ENCODE assay signal across 8 cellular contexts in genomic region chr17:40219073-40219860, GRCh38. TPM values are rescaled to one million over a fixed set of nuclear protein-coding genes. Genes with fewer than 3 reads are reported as not detected.
DNase-seq lines count a peak whose midpoint lies in the region; ATAC-seq and TF ChIP-seq lines count a peak whose summit lies in the region.

Gene WIPF2 (plus strand): TSS chr17:40219304. CDS start chr17:40256460, 37,156 bp downstream.

- H2AFZ ChIP-seq in HCT116 (ENCODE audit: low read depth, low read length, poor library complexity, severe bottlenecking): peak within 1 kb of the TSS; percentile 59

- no peak for TF ChIP-seq EP300 in suprapubic skin (IDR thresholded peaks at IDR 0.05)

- no peaks in the 10 kb centered on the region for H3K27me3 ChIP-seq in HCT116 (ENCODE audit: insufficient read depth, low read length)
- no peaks in the 10 kb centered on the region for H3K27me3 ChIP-seq in suprapubic skin

- WGBS in suprapubic skin: 1% methylated on average over 60 of the region's 60 CpGs

- H3K9me2 ChIP-seq in HCT116 (ENCODE audit: insufficient read depth): no peaks in the 10 kb centered on the region

- peak in 2 of 3 experiments; percentile 54 to 79; a peak in 4 of 6 replicates for TF ChIP-seq CTCF in HCT116 (IDR thresholded peaks at IDR 0.05 in 2 of 3, conservative IDR thresholded peaks at IDR 0.05 in 1 of 3; ENCODE audit: borderline replicate concordance in 1 of 3, insufficient read depth in 1 of 3, low read depth in 2 of 3, low read length in 2 of 3)
- TF ChIP-seq CTCF in suprapubic skin (IDR thresholded peaks at IDR 0.05): peak; percentile 50 to 75

- DNase-seq in GDM1 (lab: John Stamatoyannopoulos, UW) (peak; percentile 96), HCT116 (ENCODE audit: low read depth, low spot score) (peak; percentile 89), MV-4-11 (lab: John Stamatoyannopoulos, UW) (peak; percentile 94), SK-MEL-5 (ENCODE audit: low read depth, low spot score) (peak; percentile 98), germinal center (ENCODE audit: low spot score) (peak; percentile 95), non-pigmented ciliary epithelial cell (ENCODE audit: low read depth) (peak; percentile 83), suprapubic skin (ENCODE audit: low spot score in 2 of 2) (peak; percentile 98)
- peak; percentile 97 for DNase-seq in activated naive CD4-positive, alpha-beta T cell treated with Interleukin-2 at 50 U/mL for 16 hours

- H3K9me3 ChIP-seq in HCT116 (ENCODE audit: control insufficient read depth in 1 of 2, insufficient read depth in 1 of 2, low read depth in 1 of 2, low read length in 2 of 2) (no peaks in the 10 kb centered on the region), suprapubic skin (no peaks in the 10 kb centered on the region)

- peak within 1 kb of the TSS; percentile 88 for H3K4me2 ChIP-seq in HCT116 (ENCODE audit: low read length)

- H3K79me2 ChIP-seq in HCT116 (ENCODE audit: insufficient read depth, low read length): peaks cover 35% of the 10 kb centered on the region

- peaks cover 6 to 19% of the 10 kb centered on the region in 2 experiments for H3K4me1 ChIP-seq in HCT116 (ENCODE audit: control insufficient read depth in 1 of 2, insufficient read depth in 2 of 2, low read length in 2 of 2)
- peaks cover 20% of the 10 kb centered on the region for H3K4me1 ChIP-seq in suprapubic skin

- RAD21 ChIA-PET in HCT116 (lab: Charles Lee; ENCODE audit: low non-redundant PET in 1 of 2, low total read pairs in 2 of 2, uncharacterized antibody in 2 of 2, unreplicated experiment in 2 of 2): interaction anchor here in 1 of 2 experiments (0.6 kb wide), 1 partner anchor 118 kb away, joined by 3 read pairs; no protein-coding TSS in a partner anchor

- H3K27ac ChIP-seq in HCT116 (ENCODE audit: low read depth, low read length): peak within 1 kb of the TSS; percentile 89
- peak within 1 kb of the TSS; percentile 93 for H3K27ac ChIP-seq in suprapubic skin

- H3K36me3 ChIP-seq in HCT116 (ENCODE audit: control insufficient read depth in 1 of 2, insufficient read depth in 2 of 2, low read length in 2 of 2) (no peaks in the 10 kb centered on the region), suprapubic skin (no peaks in the 10 kb centered on the region)

- TF ChIP-seq POLR2A in HCT116 (IDR thresholded peaks at IDR 0.05; ENCODE audit: borderline replicate concordance, extremely low read depth, insufficient read depth, insufficient read length) (no peak), suprapubic skin (IDR thresholded peaks at IDR 0.05) (peak; percentile 34 to 64)

- in situ Hi-C loops in SK-MEL-5 (cut with HindIII; ENCODE audit: low pct_unique_long_range_greater_than_20kb, low sequenced_read_pairs): no loop called here

- TF ChIP-seq RAD21 in HCT116 (IDR thresholded peaks at IDR 0.05; ENCODE audit: low read depth): no peak

- POLR2A ChIA-PET in HCT116 (lab: Charles Lee): interaction anchor here (0.6 to 1.6 kb wide), 4 partner anchors 10 to 316 kb away, joined by 3 to 6 read pairs (median 4); no protein-coding TSS in a partner anchor

- CTCF ChIA-PET in HCT116 (lab: Charles Lee): interaction anchor here (0.8 to 2.2 kb wide), 8 partner anchors 10 to 71 kb away, joined by 3 to 8 read pairs (median 3); no protein-coding TSS in a partner anchor

- intact Hi-C loops in HCT116 (cut with micrococcal nuclease): no loop called here

- 0 out of 2 replicates have a peak, but pooled peaks cover 3% of the 10 kb centered on the region for H4K20me1 ChIP-seq in HCT116 (ENCODE audit: insufficient read depth)

- peak within 1 kb of the TSS; percentile 83 for H3K9ac ChIP-seq in HCT116 (ENCODE audit: low read length)

- peak; percentile 92 for ATAC-seq in HCT116

- peak within 1 kb of the TSS; percentile 53 to 80 for H3K4me3 ChIP-seq in HCT116 (replicated peaks in 1 of 2; ENCODE audit: low read depth in 1 of 2, low read length in 2 of 2)
- H3K4me3 ChIP-seq in suprapubic skin: peak within 1 kb of the TSS; percentile 62

- no TSS peak for BruUV-seq in HCT116 (replicated peaks; lab: Mats Ljungman, UMichigan)

TF ChIP-seq in HCT116, 20 proteins besides CTCF, POLR2A, EP300 and RAD21:
- peak; percentile 42; the same call in 1 of the 2 replicates for TF ChIP-seq SP1 (IDR thresholded peaks at IDR 0.05; ENCODE audit: low read depth)
- TF ChIP-seq EGR1 (IDR thresholded peaks at IDR 0.05; ENCODE audit: low read depth): peak; percentile 89
- no peak for TF ChIP-seq CEBPB (IDR thresholded peaks at IDR 0.05; ENCODE audit: low read depth)
- TF ChIP-seq ELF1 (IDR thresholded peaks at IDR 0.05; ENCODE audit: borderline replicate concordance, low read depth): peak; percentile 97
- TF ChIP-seq POLR2AphosphoS5 (IDR thresholded peaks at IDR 0.05; ENCODE audit: low read depth, low read length): no peak; the same call in none of the 2 replicates
- no peak for TF ChIP-seq ATF3 (IDR thresholded peaks at IDR 0.05)
- 0 out of 2 replicates have a peak, but pooled peaks have one; percentile 40 for TF ChIP-seq SRF (IDR thresholded peaks at IDR 0.05; ENCODE audit: low read depth)
- peak; percentile 38; the same call in 1 of the 2 replicates for TF ChIP-seq MAX (IDR thresholded peaks at IDR 0.05)
- TF ChIP-seq EZH2 (IDR thresholded peaks at IDR 0.05): no peak
- TF ChIP-seq TCF7L2 (IDR thresholded peaks at IDR 0.05; ENCODE audit: borderline replicate concordance, extremely low read depth, insufficient read depth, insufficient read length): no peak
- TF ChIP-seq YY1 (IDR thresholded peaks at IDR 0.05; ENCODE audit: extremely low read depth, insufficient replicate concordance, low read depth, low read length): peak; percentile 98
- no peak for TF ChIP-seq EZH2phosphoT487 (IDR thresholded peaks at IDR 0.05; ENCODE audit: borderline replicate concordance)
- TF ChIP-seq CBX3 (IDR thresholded peaks at IDR 0.05; ENCODE audit: low read depth): 0 out of 2 replicates have a peak, but pooled peaks have one; percentile 13
- no peak for TF ChIP-seq REST (IDR thresholded peaks at IDR 0.05; ENCODE audit: low read depth)
- TF ChIP-seq SIN3A (IDR thresholded peaks at IDR 0.05; ENCODE audit: low read depth): peak; percentile 46; the same call in 1 of the 2 replicates

RNA-seq across cellular contexts. Expression of gene WIPF2, which starts in this region (rescaled TPM):
- total RNA-seq in HCT116 (2021; ENCODE audit: unreplicated experiment) (30.4 TPM), suprapubic skin (10 to 100 TPM; 18.2 to 25.5 (median 21.6) TPM)
- 19.2 and 19.5 TPM in 2 replicates for polyA plus RNA-seq in HCT116 (2012)
- total RNA-seq in SK-MEL-5 (2014; rRNA removed; shearing (Covaris generic)): 5.1 and 5.7 TPM in 2 replicates
- 14.2 and 17.2 TPM in 2 replicates for polyA plus RNA-seq in SK-MEL-5 (2015; cell fraction: cytosol; rRNA removed)
- 6.0 and 12.9 TPM in 2 replicates for polyA plus RNA-seq in SK-MEL-5 (2015; cell fraction: nucleus; rRNA removed)

Comparison
In these comparisons a context has a peak if more than half of its experiments do, and no peak if none do; other contexts are left out.
1. Peak in every context shown above with its lines: DNase-seq, ATAC-seq, H3K4me3 ChIP-seq and H3K27ac ChIP-seq.